In genomic region chr1:3722846-3723245, GRCh38 we compare ENCODE assay signal across 10 cellular contexts. TPM values are rescaled to one million over a fixed set of nuclear protein-coding genes. Genes with fewer than 3 reads are reported as not detected.
"Had no signal": no experiment of that assay in that cellular context is flagged by ENCODE, and none has a peak within 500 bp of the region (broad histone marks: within the 10 kb centered on the region; RNA-seq: fewer than 3 reads in every experiment).

No MANE protein-coding gene starts in this region.

- H3K9ac ChIP-seq: KMS-11 had no signal

- H2AFZ ChIP-seq: GM23338 had no signal

- H3K36me3 ChIP-seq: HAP-1 had no signal

- H3K4me1 ChIP-seq: HAP-1 had no signal

- H3K9me3 ChIP-seq: HAP-1 had no signal

- H3K4me2 ChIP-seq: GM23338, KMS-11 had no signal

- FAIRE-seq: HTR-8/SVneo had no signal

- ATAC-seq: GM23338, HCT116 had no signal

- H3K4me3 ChIP-seq: GM23338, HAP-1 had no signal

- DNase-seq: H7, KBM-7 had no signal

- H3K27ac ChIP-seq: KMS-11 had no signal

RNA-seq across cellular contexts. Expression of gene CCDC27, which starts 29.4 kb away (rescaled TPM):
- total RNA-seq: H4, HT-29 had no signal
- polyA plus RNA-seq: IgD-negative memory B cell had no signal

RNA-seq across cellular contexts. Expression of gene SMIM1, which starts 49.7 kb away (rescaled TPM):
- total RNA-seq: H4, HT-29 had no signal
- polyA plus RNA-seq: IgD-negative memory B cell had no signal
